Comparison of ENCODE assay signal across 26 cellular contexts in the genomic region with DNA sequence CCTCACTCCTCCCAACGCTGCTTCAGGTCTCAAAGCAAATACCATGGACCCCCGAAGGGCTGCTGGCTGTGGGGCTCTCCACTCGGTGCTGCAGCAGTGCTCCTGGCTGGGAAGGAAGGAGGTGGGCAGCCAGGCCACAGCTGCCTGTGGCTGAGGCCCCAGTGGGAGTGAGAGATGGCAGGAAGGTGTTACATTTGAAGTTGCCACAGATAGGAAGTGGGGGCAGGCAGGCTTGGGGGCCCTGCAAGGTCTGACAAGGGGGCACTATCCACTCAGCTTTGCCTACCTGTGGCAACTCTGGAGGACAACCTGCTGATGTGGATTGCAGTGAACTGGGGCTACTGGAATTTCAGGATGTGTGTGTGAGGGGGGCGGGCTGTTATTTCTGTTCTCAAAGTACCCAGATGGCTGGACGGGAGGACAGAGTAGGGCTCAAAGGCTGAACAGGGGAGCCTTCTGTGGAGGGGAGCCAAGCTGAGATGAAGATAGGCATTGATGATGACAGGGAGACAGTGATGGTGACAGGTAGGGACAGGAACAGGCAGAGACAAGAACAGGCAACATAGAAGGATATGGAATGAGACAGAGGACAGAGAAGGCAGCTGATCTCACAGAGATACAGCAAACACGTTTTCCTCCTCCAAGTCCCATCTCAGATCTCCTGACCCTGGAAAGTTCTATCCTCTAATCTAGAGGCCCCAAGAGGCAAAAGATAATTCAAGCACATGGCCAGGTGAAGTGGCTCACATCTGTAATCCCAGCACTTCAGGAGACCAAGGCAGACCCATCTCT. TPM values are rescaled to one million over a fixed set of nuclear protein-coding genes. Genes with fewer than 3 reads are reported as not detected.
DNase-seq lines count a peak whose midpoint lies in the region; ATAC-seq and TF ChIP-seq lines count a peak whose summit lies in the region.
"Had no signal": no experiment of that assay in that cellular context is flagged by ENCODE, and none has a peak within 500 bp of the region (broad histone marks: within the 10 kb centered on the region; RNA-seq: fewer than 3 reads in every experiment).

No MANE protein-coding gene starts in this region.

- H3K27ac Mint-ChIP-seq in activated CD4-positive, alpha-beta T cell treated with anti-CD3 and anti-CD28 coated beads, Interleukin-2, amount 10 ng/mL, durations not matched to agents 7 days and 5 days: peak overlapping the region; percentile 78
- H3K27ac Mint-ChIP-seq in activated CD4-positive, alpha-beta T cell treated with anti-CD3 and anti-CD28 coated beads for 36 hours: no peak overlapping the region
- peak overlapping the region; percentile 57 for H3K27ac Mint-ChIP-seq in activated naive CD8-positive, alpha-beta T cell treated with anti-CD3 and anti-CD28 coated beads, Interleukin-2, amount 50 U/mL, for 24 hours
- peak overlapping the region; percentile 83 for H3K27ac Mint-ChIP-seq in neural progenitor cell
- H3K27ac Mint-ChIP-seq: type B pancreatic cell had no signal

- no peak for ATAC-seq in activated CD4-positive, alpha-beta T cell treated with anti-CD3 and anti-CD28 coated beads for 36 hours
- ATAC-seq in activated naive CD8-positive, alpha-beta T cell treated with anti-CD3 and anti-CD28 coated beads, Interleukin-2, amount 50 U/mL, for 24 hours: no peak
- ATAC-seq: left colon, right lobe of liver had no signal

- H3K4me1 ChIP-seq in Loucy (ENCODE audit: insufficient read depth, low read length, poor library complexity, severe bottlenecking) (peaks cover 76% of the 10 kb centered on the region), neural progenitor cell (no peaks in the 10 kb centered on the region)
- H3K4me1 ChIP-seq: right lobe of liver had no signal

- H3K9me3 ChIP-seq in Loucy (ENCODE audit: insufficient read depth, low read depth, low read length) (no peaks in the 10 kb centered on the region), neural progenitor cell (ENCODE audit: low read depth) (no peaks in the 10 kb centered on the region)
- H3K9me3 ChIP-seq: MG63, right lobe of liver had no signal

- peaks cover 14% of the 10 kb centered on the region for H3K9me3 Mint-ChIP-seq in activated CD4-positive, alpha-beta T cell treated with anti-CD3 and anti-CD28 coated beads, Interleukin-2, amount 10 ng/mL, durations not matched to agents 7 days and 5 days
- no peaks in the 10 kb centered on the region for H3K9me3 Mint-ChIP-seq in activated CD4-positive, alpha-beta T cell treated with anti-CD3 and anti-CD28 coated beads for 36 hours (ENCODE audit: low read depth)
- H3K9me3 Mint-ChIP-seq in activated naive CD8-positive, alpha-beta T cell treated with anti-CD3 and anti-CD28 coated beads, Interleukin-2, amount 50 U/mL, for 24 hours: peaks cover 4% of the 10 kb centered on the region
- H3K9me3 Mint-ChIP-seq in neural progenitor cell: peaks cover 5% of the 10 kb centered on the region

- H3F3A ChIP-seq in Loucy (ENCODE audit: low read depth) (peaks cover 21% of the 10 kb centered on the region), neural progenitor cell (ENCODE audit: low read depth) (no peaks in the 10 kb centered on the region)

- H3K27me3 Mint-ChIP-seq in activated CD4-positive, alpha-beta T cell treated with anti-CD3 and anti-CD28 coated beads, Interleukin-2, amount 10 ng/mL, durations not matched to agents 7 days and 5 days: peaks cover 5% of the 10 kb centered on the region
- H3K27me3 Mint-ChIP-seq in activated CD4-positive, alpha-beta T cell treated with anti-CD3 and anti-CD28 coated beads for 36 hours: no peaks in the 10 kb centered on the region
- H3K27me3 Mint-ChIP-seq in activated naive CD8-positive, alpha-beta T cell treated with anti-CD3 and anti-CD28 coated beads, Interleukin-2, amount 50 U/mL, for 24 hours: peaks cover 3% of the 10 kb centered on the region
- peaks cover 6% of the 10 kb centered on the region for H3K27me3 Mint-ChIP-seq in neural progenitor cell (ENCODE audit: insufficient read depth, low read depth)

- H2AFZ ChIP-seq in Loucy (ENCODE audit: low read length) (no peak overlapping the region), neural progenitor cell (replicated peaks) (no peak overlapping the region)

- H3K4me3 ChIP-seq in Loucy (ENCODE audit: low read length, poor library complexity, severe bottlenecking): peak overlapping the region; percentile 73
- H3K4me3 ChIP-seq in neural progenitor cell: no peak overlapping the region
- H3K4me3 ChIP-seq: MG63, right lobe of liver had no signal

- no peaks in the 10 kb centered on the region for H3K9me2 ChIP-seq in Loucy (replicated peaks; ENCODE audit: low read depth, low read length)

- CTCF ChIA-PET in activated CD4-positive, alpha-beta T cell treated with anti-CD3 and anti-CD28 coated beads, Interleukin-2, amount 10 ng/mL, durations not matched to agents 7 days and 5 days (lab: Charles Lee): interaction anchor here (0.8 to 1.6 kb wide), 6 partner anchors 9 to 171 kb away, joined by 3 to 11 read pairs (median 4); no protein-coding TSS in a partner anchor
- CTCF ChIA-PET in activated CD4-positive, alpha-beta T cell treated with anti-CD3 and anti-CD28 coated beads for 36 hours (lab: Charles Lee): interaction anchor here (1.0 to 1.8 kb wide), 2 partner anchors 9 to 46 kb away, joined by 3 to 6 read pairs; no protein-coding TSS in a partner anchor

- H3K36me3 Mint-ChIP-seq in activated CD4-positive, alpha-beta T cell treated with anti-CD3 and anti-CD28 coated beads, Interleukin-2, amount 10 ng/mL, durations not matched to agents 7 days and 5 days (ENCODE audit: low read depth): peaks cover 17% of the 10 kb centered on the region
- H3K36me3 Mint-ChIP-seq in activated CD4-positive, alpha-beta T cell treated with anti-CD3 and anti-CD28 coated beads for 36 hours (ENCODE audit: low read depth): no peaks in the 10 kb centered on the region
- no peaks in the 10 kb centered on the region for H3K36me3 Mint-ChIP-seq in activated naive CD8-positive, alpha-beta T cell treated with anti-CD3 and anti-CD28 coated beads, Interleukin-2, amount 50 U/mL, for 24 hours (ENCODE audit: low read depth)
- no peaks in the 10 kb centered on the region for H3K36me3 Mint-ChIP-seq in neural progenitor cell
- H3K36me3 Mint-ChIP-seq: CD14-positive monocyte, type B pancreatic cell had no signal

- H4K20me1 ChIP-seq in Loucy (ENCODE audit: insufficient read depth, low read length, poor library complexity, severe bottlenecking): no peaks in the 10 kb centered on the region
- H4K20me1 ChIP-seq in neural progenitor cell (ENCODE audit: low read depth): no peaks in the 10 kb centered on the region

- POLR2A ChIA-PET in activated CD4-positive, alpha-beta T cell treated with anti-CD3 and anti-CD28 coated beads, Interleukin-2, amount 10 ng/mL, durations not matched to agents 7 days and 5 days (lab: Charles Lee): no interaction called here
- POLR2A ChIA-PET in activated CD4-positive, alpha-beta T cell treated with anti-CD3 and anti-CD28 coated beads for 36 hours (lab: Charles Lee): no interaction called here

- peaks cover 62% of the 10 kb centered on the region for H3K4me1 Mint-ChIP-seq in activated CD4-positive, alpha-beta T cell treated with anti-CD3 and anti-CD28 coated beads, Interleukin-2, amount 10 ng/mL, durations not matched to agents 7 days and 5 days
- H3K4me1 Mint-ChIP-seq in activated CD4-positive, alpha-beta T cell treated with anti-CD3 and anti-CD28 coated beads for 36 hours: peaks cover 58% of the 10 kb centered on the region
- peaks cover 62% of the 10 kb centered on the region for H3K4me1 Mint-ChIP-seq in activated naive CD8-positive, alpha-beta T cell treated with anti-CD3 and anti-CD28 coated beads, Interleukin-2, amount 50 U/mL, for 24 hours
- H3K4me1 Mint-ChIP-seq in neural progenitor cell: peaks cover 13% of the 10 kb centered on the region

- no peak overlapping the region for H3K4me3 Mint-ChIP-seq in activated CD4-positive, alpha-beta T cell treated with anti-CD3 and anti-CD28 coated beads, Interleukin-2, amount 10 ng/mL, durations not matched to agents 7 days and 5 days
- no peak overlapping the region for H3K4me3 Mint-ChIP-seq in activated CD4-positive, alpha-beta T cell treated with anti-CD3 and anti-CD28 coated beads for 36 hours
- peak overlapping the region; percentile 22 for H3K4me3 Mint-ChIP-seq in activated naive CD8-positive, alpha-beta T cell treated with anti-CD3 and anti-CD28 coated beads, Interleukin-2, amount 50 U/mL, for 24 hours
- peak overlapping the region; percentile 64 for H3K4me3 Mint-ChIP-seq in neural progenitor cell
- H3K4me3 Mint-ChIP-seq: type B pancreatic cell had no signal

- no peak overlapping the region for H3K27ac ChIP-seq in neural progenitor cell
- H3K27ac ChIP-seq: brain microvascular endothelial cell, epithelial cell of prostate, right lobe of liver had no signal

- no peak for TF ChIP-seq CTCF in Loucy (conservative IDR thresholded peaks at IDR 0.05; ENCODE audit: low read length)
- no peak for TF ChIP-seq CTCF in neural progenitor cell (IDR thresholded peaks at IDR 0.05)

- no peaks in the 10 kb centered on the region for H3K27me3 ChIP-seq in Loucy (ENCODE audit: insufficient read depth, low read length, poor library complexity, severe bottlenecking)
- H3K27me3 ChIP-seq in neural progenitor cell: peaks cover 2% of the 10 kb centered on the region
- H3K27me3 ChIP-seq: brain microvascular endothelial cell, MG63, right lobe of liver had no signal

- H3K79me2 ChIP-seq in Loucy (ENCODE audit: insufficient read depth, low read length) (peaks cover 32% of the 10 kb centered on the region), neural progenitor cell (ENCODE audit: low read depth) (no peaks in the 10 kb centered on the region)

- H3K9ac ChIP-seq in Loucy (ENCODE audit: low read depth, low read length, poor library complexity, severe bottlenecking) (peak overlapping the region; percentile 85), neural progenitor cell (no peak overlapping the region)

- no peaks in the 10 kb centered on the region for H3K36me3 ChIP-seq in Loucy (ENCODE audit: insufficient read depth, low read length)
- H3K36me3 ChIP-seq in neural progenitor cell: no peaks in the 10 kb centered on the region
- H3K36me3 ChIP-seq: brain microvascular endothelial cell, MG63, right lobe of liver had no signal

- intact Hi-C loops in activated CD4-positive, alpha-beta T cell treated with anti-CD3 and anti-CD28 coated beads for 36 hours (cut with DNase I, micrococcal nuclease): no loop called here

- DNase-seq in activated CD4-positive, alpha-beta T cell treated with anti-CD3 and anti-CD28 coated beads, Interleukin-2, amount 10 ng/mL, durations not matched to agents 7 days and 5 days: no peak
- DNase-seq in activated CD4-positive, alpha-beta T cell treated with anti-CD3 and anti-CD28 coated beads for 36 hours: no peak
- DNase-seq in activated naive CD8-positive, alpha-beta T cell treated with anti-CD3 and anti-CD28 coated beads, Interleukin-2, amount 50 U/mL, for 24 hours: no peak
- DNase-seq in neural progenitor cell (ENCODE audit: low spot score): no peak
- no peak for DNase-seq in dedifferentiated amniotic fluid mesenchymal stem cell (ENCODE audit: extremely low spot score)
- no peak for DNase-seq in stimulated activated CD4-positive, alpha-beta T cell treated with anti-CD3 and anti-CD28 coated beads, Interleukin-2, amount 100 ng/mL, for 24 hours
- no peak for DNase-seq in NCI-H774 (lab: John Stamatoyannopoulos, UW)
- DNase-seq: activated CD8-positive, alpha-beta memory T cell treated with anti-CD3 and anti-CD28 coated beads for 24 hours; activated effector memory CD4-positive, alpha-beta T cell treated with anti-CD3 and anti-CD28 coated beads, Interleukin-2, amount 50 U/mL, for 16 hours; brain microvascular endothelial cell; dermis blood vessel endothelial cell; DMS79; foreskin melanocyte; left colon; MG63; NCI-H2029 treated with DMSO at 0.1 percent for 48 hours; NCI-H446; right lobe of liver; RPMI8226; stimulated activated naive CD4-positive, alpha-beta T cell treated with Interleukin-2 at 50 U/mL for 16 hours had no signal

- peak overlapping the region; percentile 81 for H3K4me2 ChIP-seq in Loucy (ENCODE audit: low read depth, low read length, poor library complexity, severe bottlenecking)
- no peak overlapping the region for H3K4me2 ChIP-seq in neural progenitor cell

RNA-seq across cellular contexts. Expression of a gene that starts 1.8 kb away (rescaled TPM):
- under 1 TPM in 1 of 2 experiments, not detected in 1; 0.17 TPM for total RNA-seq in activated CD4-positive, alpha-beta T cell treated with anti-CD3 and anti-CD28 coated beads, Interleukin-2, amount 10 ng/mL, durations not matched to agents 7 days and 5 days
- not detected for total RNA-seq in activated CD4-positive, alpha-beta T cell treated with anti-CD3 and anti-CD28 coated beads for 36 hours
- total RNA-seq in neural progenitor cell (ENCODE audit: low replicate concordance): not detected in 2 replicates
- total RNA-seq: dermis blood vessel endothelial cell, left colon, omental fat pad had no signal

RNA-seq across cellular contexts. Expression of a gene that starts 16.9 kb away (rescaled TPM):
- total RNA-seq in activated CD4-positive, alpha-beta T cell treated with anti-CD3 and anti-CD28 coated beads, Interleukin-2, amount 10 ng/mL, durations not matched to agents 7 days and 5 days: 1 to 10 TPM; 2.2 to 2.6 TPM
- total RNA-seq in activated CD4-positive, alpha-beta T cell treated with anti-CD3 and anti-CD28 coated beads for 36 hours: 1 to 10 TPM; 1.5 to 1.6 TPM
- total RNA-seq in neural progenitor cell (ENCODE audit: low replicate concordance): 3.0 and 6.5 TPM in 2 replicates
- total RNA-seq: dermis blood vessel endothelial cell, omental fat pad had no signal

RNA-seq across cellular contexts. Expression of a gene that starts 39.8 kb away (rescaled TPM):
- total RNA-seq in activated CD4-positive, alpha-beta T cell treated with anti-CD3 and anti-CD28 coated beads, Interleukin-2, amount 10 ng/mL, durations not matched to agents 7 days and 5 days: not detected
- total RNA-seq in activated CD4-positive, alpha-beta T cell treated with anti-CD3 and anti-CD28 coated beads for 36 hours: not detected
- total RNA-seq in neural progenitor cell (ENCODE audit: low replicate concordance): 1,311 and 1,384 TPM in 2 replicates
- total RNA-seq: dermis blood vessel endothelial cell, left colon, mononuclear cell, omental fat pad had no signal

RNA-seq across cellular contexts. Expression of a gene that starts 53.0 kb away (rescaled TPM):
- total RNA-seq in activated CD4-positive, alpha-beta T cell treated with anti-CD3 and anti-CD28 coated beads, Interleukin-2, amount 10 ng/mL, durations not matched to agents 7 days and 5 days: 1,000 to 10,000 TPM; 1,663 to 1,924 TPM
- total RNA-seq in activated CD4-positive, alpha-beta T cell treated with anti-CD3 and anti-CD28 coated beads for 36 hours: 100 to 1,000 TPM; 216 to 217 TPM
- 2.5 and 7.3 TPM in 2 replicates for total RNA-seq in neural progenitor cell (ENCODE audit: low replicate concordance)
- total RNA-seq: dermis blood vessel endothelial cell had no signal

Comparison
In these comparisons a context has a peak if more than half of its experiments do, and no peak if none do; other contexts are left out.
1. H3K4me3 Mint-ChIP-seq: peak in activated naive CD8-positive, alpha-beta T cell treated with anti-CD3 and anti-CD28 coated beads, Interleukin-2, amount 50 U/mL, for 24 hours (single experiment) and neural progenitor cell (single experiment); none in activated CD4-positive, alpha-beta T cell treated with anti-CD3 and anti-CD28 coated beads, Interleukin-2, amount 10 ng/mL, durations not matched to agents 7 days and 5 days (single experiment) and activated CD4-positive, alpha-beta T cell treated with anti-CD3 and anti-CD28 coated beads for 36 hours (single experiment).
2. RNA of a gene that starts 39.8 kb away (total RNA-seq): 1,311 to 1,384 TPM in neural progenitor cell; not detected in activated CD4-positive, alpha-beta T cell treated with anti-CD3 and anti-CD28 coated beads, Interleukin-2, amount 10 ng/mL, durations not matched to agents 7 days and 5 days and not detected in activated CD4-positive, alpha-beta T cell treated with anti-CD3 and anti-CD28 coated beads for 36 hours; every median in the first group is over 1,000 times any median in the second.